In genomic region chr5:175967471-175968372, GRCh38 we compare ENCODE assay signal across 8 cellular contexts. TPM values are rescaled to one million over a fixed set of nuclear protein-coding genes. Genes with fewer than 3 reads are reported as not detected.
DNase-seq lines count a peak whose midpoint lies in the region; ATAC-seq and TF ChIP-seq lines count a peak whose summit lies in the region.
"Not testable (repeated sequence)": the region's sequence is repeated elsewhere in the genome, so short reads cannot be mapped to it uniquely, and the experiment has no call there.

THOC3 (minus strand) TSS chr5:175968315; CDS start chr5:175968208, 107 bp downstream.

- H3K4me1 ChIP-seq in cardiac muscle cell (ENCODE audit: low read depth): not testable (repeated sequence)

- H3K9me3 ChIP-seq in cardiac muscle cell (ENCODE audit: low read depth): not testable (repeated sequence)

- not testable (repeated sequence) for H3K27ac ChIP-seq in cardiac muscle cell

- peak within 1 kb of the TSS; percentile 67 for H3K4me3 ChIP-seq in WI38 (ENCODE audit: low read depth, low read length)
- H3K4me3 ChIP-seq in cardiac muscle cell: peak within 1 kb of the TSS; percentile 66

- not testable (repeated sequence) for TF ChIP-seq CTCF in WI38 (IDR thresholded peaks at IDR 0.05; ENCODE audit: low read depth, low read length); cardiac muscle cell (IDR thresholded peaks at IDR 0.05; ENCODE audit: low read depth, low read length)

- not testable (repeated sequence) for H3K27me3 ChIP-seq in cardiac muscle cell

- not testable (repeated sequence) for H3K36me3 ChIP-seq in cardiac muscle cell

- DNase-seq in Daoy (ENCODE audit: low read depth): peak; percentile 91
- peak; percentile 93 for DNase-seq in astrocyte of the hippocampus (ENCODE audit: low read depth, low spot score)
- peak; percentile 76 to 85 for DNase-seq in cardiac muscle cell (ENCODE audit: low read depth in 1 of 2, low spot score in 1 of 2)
- not testable (repeated sequence) for DNase-seq in occipital lobe (lab: John Stamatoyannopoulos, UW)
- peak; percentile 32 for DNase-seq in stimulated activated CD8-positive, alpha-beta memory T cell treated with anti-CD3 and anti-CD28 coated beads, Interleukin-7, amount 100 ng/mL, for 24 hours (ENCODE audit: low read depth)

- ATAC-seq in GM21576 (IDR thresholded peaks at IDR 0.05; ENCODE audit: unreplicated experiment): peak; percentile 99
- ATAC-seq in HG03575 (IDR thresholded peaks at IDR 0.05; ENCODE audit: extremely low read depth, insufficient number of reproducible peaks, low FRiP score, unreplicated experiment): peak; percentile 97

RNA-seq across cellular contexts. Expression of gene THOC3, which starts in this region (rescaled TPM):
- total RNA-seq in Daoy (2014; rRNA removed; shearing (Covaris generic)): 121 and 124 TPM in 2 replicates
- 69.3 and 76.8 TPM in 2 replicates for total RNA-seq in cardiac muscle cell
- polyA plus RNA-seq in cardiac muscle cell: 60.1 and 84.7 TPM in 2 replicates
- 45.4 TPM for total RNA-seq in occipital lobe
